In the genomic region with DNA sequence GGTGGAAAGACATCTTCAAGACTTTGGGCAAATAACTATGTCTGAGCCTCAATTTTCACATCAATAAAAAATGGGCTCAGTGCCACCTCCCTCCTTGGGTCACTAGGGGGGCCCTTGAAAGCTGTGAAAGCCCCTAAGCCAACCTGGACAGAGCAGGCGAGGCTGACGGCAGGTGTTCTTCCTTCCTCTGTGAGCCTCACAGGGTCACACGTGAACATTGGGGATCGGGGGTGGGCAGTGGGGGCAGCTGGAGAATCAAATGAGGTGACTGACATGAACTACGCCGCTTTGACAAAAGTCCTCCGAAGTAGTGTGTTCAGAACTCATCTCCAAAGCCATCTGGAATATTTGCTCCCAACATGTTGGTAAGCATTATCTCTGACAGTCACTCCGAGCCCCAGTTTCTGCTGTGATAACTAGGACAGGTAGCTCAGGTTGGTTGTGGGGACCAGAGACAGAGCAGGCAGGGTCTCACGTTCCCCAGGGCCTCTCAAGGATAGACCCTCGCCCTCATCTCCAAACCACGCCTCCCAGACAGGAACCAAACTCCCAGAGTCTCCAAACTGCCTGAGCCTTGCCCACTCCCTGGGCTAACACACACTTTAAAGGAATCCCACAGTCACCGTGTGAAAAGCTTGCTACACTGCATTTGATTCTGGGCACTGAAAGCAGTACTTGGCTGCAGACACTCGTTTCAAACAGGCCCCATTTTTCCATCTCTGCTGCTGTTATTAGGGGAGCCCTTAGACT, we compare ENCODE assay signal across 8 cellular contexts. TPM values are rescaled to one million over a fixed set of nuclear protein-coding genes. Genes with fewer than 3 reads are reported as not detected.
DNase-seq lines count a peak whose midpoint lies in the region; ATAC-seq and TF ChIP-seq lines count a peak whose summit lies in the region.

No MANE protein-coding gene starts in this region.

- peak overlapping the region; percentile 84 for H3K4me3 Mint-ChIP-seq in activated naive CD4-positive, alpha-beta T cell treated with anti-CD3 and anti-CD28 coated beads, Interleukin-2, amount 50 U/mL, for 24 hours
- H3K4me3 Mint-ChIP-seq in activated T-helper 17 cell treated with anti-CD3 and anti-CD28 coated beads, Interleukin-2, amount 50 U/mL, for 72 hours = peak overlapping the region; percentile 80
- peak overlapping the region; percentile 88 for H3K4me3 Mint-ChIP-seq in type B pancreatic cell

- H3K4me3 ChIP-seq in kidney epithelial cell (ENCODE audit: low read depth, low read length) = peak overlapping the region; percentile 13

- no peaks in the 10 kb centered on the region for H3K27me3 Mint-ChIP-seq in activated naive CD4-positive, alpha-beta T cell treated with anti-CD3 and anti-CD28 coated beads, Interleukin-2, amount 50 U/mL, for 24 hours
- no peaks in the 10 kb centered on the region for H3K27me3 Mint-ChIP-seq in activated T-helper 17 cell treated with anti-CD3 and anti-CD28 coated beads, Interleukin-2, amount 50 U/mL, for 72 hours
- H3K27me3 Mint-ChIP-seq in type B pancreatic cell = peaks cover 9% of the 10 kb centered on the region

- no peak for DNase-seq in activated naive CD4-positive, alpha-beta T cell treated with anti-CD3 and anti-CD28 coated beads, Interleukin-2, amount 50 U/mL, for 16 hours
- DNase-seq in kidney epithelial cell (ENCODE audit: low read depth) = no peak
- DNase-seq in type B pancreatic cell (ENCODE audit: extremely low spot score, unreplicated experiment) = no peak
- DNase-seq in NCI-H82 treated with DMSO at 0.1 percent for 48 hours (lab: John Stamatoyannopoulos, UW; ENCODE audit: unreplicated experiment) = no peak
- no peak for DNase-seq in pons (ENCODE audit: low spot score)
- no peak for DNase-seq in activated CD4-positive, alpha-beta T cell treated with anti-CD3 and anti-CD28 coated beads, Interleukin-2, amount 50 U/mL, for 48 hours

- peak; percentile 4 for ATAC-seq in activated T-helper 17 cell treated with anti-CD3 and anti-CD28 coated beads, Interleukin-2, amount 50 U/mL, for 72 hours (replicated peaks)

- H3K36me3 ChIP-seq in kidney epithelial cell (ENCODE audit: control insufficient read depth, insufficient read depth, low read length) = no peaks in the 10 kb centered on the region

- H3K36me3 Mint-ChIP-seq in activated naive CD4-positive, alpha-beta T cell treated with anti-CD3 and anti-CD28 coated beads, Interleukin-2, amount 50 U/mL, for 24 hours = no peaks in the 10 kb centered on the region
- H3K36me3 Mint-ChIP-seq in activated T-helper 17 cell treated with anti-CD3 and anti-CD28 coated beads, Interleukin-2, amount 50 U/mL, for 72 hours (ENCODE audit: low read depth) = no peaks in the 10 kb centered on the region
- no peaks in the 10 kb centered on the region for H3K36me3 Mint-ChIP-seq in type B pancreatic cell

- H3K4me1 Mint-ChIP-seq in activated naive CD4-positive, alpha-beta T cell treated with anti-CD3 and anti-CD28 coated beads, Interleukin-2, amount 50 U/mL, for 24 hours = peaks cover 16% of the 10 kb centered on the region
- no peaks in the 10 kb centered on the region for H3K4me1 Mint-ChIP-seq in activated T-helper 17 cell treated with anti-CD3 and anti-CD28 coated beads, Interleukin-2, amount 50 U/mL, for 72 hours
- H3K4me1 Mint-ChIP-seq in type B pancreatic cell (ENCODE audit: unreplicated experiment) = peaks cover 25% of the 10 kb centered on the region

- H3K9me3 Mint-ChIP-seq in activated naive CD4-positive, alpha-beta T cell treated with anti-CD3 and anti-CD28 coated beads, Interleukin-2, amount 50 U/mL, for 24 hours = no peaks in the 10 kb centered on the region
- H3K9me3 Mint-ChIP-seq in activated T-helper 17 cell treated with anti-CD3 and anti-CD28 coated beads, Interleukin-2, amount 50 U/mL, for 72 hours = no peaks in the 10 kb centered on the region
- no peaks in the 10 kb centered on the region for H3K9me3 Mint-ChIP-seq in type B pancreatic cell

- no peak for TF ChIP-seq CTCF in kidney epithelial cell (IDR thresholded peaks at IDR 0.05; ENCODE audit: insufficient read depth, low read length, poor library complexity, severe bottlenecking)
- no peak for TF ChIP-seq CTCF in type B pancreatic cell (conservative IDR thresholded peaks at IDR 0.05)

- H3K27me3 ChIP-seq in kidney epithelial cell (ENCODE audit: control insufficient read depth, insufficient read depth, low read length) = no peaks in the 10 kb centered on the region

- no peak overlapping the region for H3K27ac Mint-ChIP-seq in activated naive CD4-positive, alpha-beta T cell treated with anti-CD3 and anti-CD28 coated beads, Interleukin-2, amount 50 U/mL, for 24 hours
- H3K27ac Mint-ChIP-seq in activated T-helper 17 cell treated with anti-CD3 and anti-CD28 coated beads, Interleukin-2, amount 50 U/mL, for 72 hours = no peak overlapping the region
- H3K27ac Mint-ChIP-seq in type B pancreatic cell = peak overlapping the region; percentile 72

RNA-seq across cellular contexts. Expression of a gene that starts 0.8 kb away (rescaled TPM):
- total RNA-seq in activated T-helper 17 cell treated with anti-CD3 and anti-CD28 coated beads, Interleukin-2, amount 50 U/mL, for 72 hours = 1 to 10 TPM; 1.1 to 2.6 TPM
- total RNA-seq in kidney epithelial cell (26.0 and 37.2 TPM in 2 replicates), type B pancreatic cell (ENCODE audit: low replicate concordance) (41.1 and 48.7 TPM in 2 replicates)
